Comparison of ENCODE assay signal across 2 cellular contexts in the genomic region with DNA sequence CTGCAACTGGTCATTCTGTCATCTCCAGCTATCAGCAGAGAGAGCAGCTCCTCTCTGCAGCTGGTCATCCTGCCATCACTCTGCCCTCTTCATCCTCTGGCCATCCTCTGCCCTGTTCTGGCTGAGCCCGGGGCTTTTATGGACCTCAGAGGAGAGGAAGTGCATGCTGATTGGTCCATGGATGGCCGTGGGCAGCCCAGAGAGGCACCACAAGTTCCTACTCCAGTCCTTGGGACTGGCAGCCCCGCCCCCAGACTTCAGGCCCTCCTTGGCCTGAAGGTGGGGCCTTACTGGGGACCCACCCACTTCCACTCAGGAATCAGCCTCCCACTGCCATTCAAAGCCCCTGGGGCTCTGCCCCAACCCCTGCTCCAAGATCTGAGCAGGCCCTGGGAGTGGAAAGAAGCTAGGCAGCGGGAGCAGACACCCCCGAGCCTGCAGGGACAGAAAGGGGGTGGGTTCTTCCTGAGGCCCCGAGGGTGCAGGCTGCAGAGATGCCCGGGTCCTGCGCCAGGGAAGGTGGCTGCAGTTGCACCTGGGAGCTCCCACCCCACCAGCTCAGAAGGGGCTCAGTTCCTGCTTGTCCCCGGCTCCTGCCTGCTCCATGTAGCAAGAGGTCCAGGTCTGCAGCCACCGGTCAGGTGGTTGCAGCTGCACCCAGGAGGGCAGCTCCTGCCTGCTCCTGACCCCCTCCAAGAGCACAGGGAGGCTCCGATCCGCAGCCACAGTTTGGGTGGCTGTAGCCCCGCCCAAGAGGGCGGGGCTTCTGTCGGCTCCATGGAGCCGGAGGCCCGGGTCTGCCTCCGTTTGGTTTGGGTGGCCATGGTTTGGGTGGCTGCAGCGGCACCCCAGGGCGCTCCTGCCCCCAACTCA.
TF ChIP-seq lines count a peak whose summit lies in the region.

No MANE protein-coding gene starts in this region.

TF ChIP-seq in GM23338, 12 proteins besides CTCF, POLR2A, EP300 and RAD21:
- TF ChIP-seq, protein P1, sequence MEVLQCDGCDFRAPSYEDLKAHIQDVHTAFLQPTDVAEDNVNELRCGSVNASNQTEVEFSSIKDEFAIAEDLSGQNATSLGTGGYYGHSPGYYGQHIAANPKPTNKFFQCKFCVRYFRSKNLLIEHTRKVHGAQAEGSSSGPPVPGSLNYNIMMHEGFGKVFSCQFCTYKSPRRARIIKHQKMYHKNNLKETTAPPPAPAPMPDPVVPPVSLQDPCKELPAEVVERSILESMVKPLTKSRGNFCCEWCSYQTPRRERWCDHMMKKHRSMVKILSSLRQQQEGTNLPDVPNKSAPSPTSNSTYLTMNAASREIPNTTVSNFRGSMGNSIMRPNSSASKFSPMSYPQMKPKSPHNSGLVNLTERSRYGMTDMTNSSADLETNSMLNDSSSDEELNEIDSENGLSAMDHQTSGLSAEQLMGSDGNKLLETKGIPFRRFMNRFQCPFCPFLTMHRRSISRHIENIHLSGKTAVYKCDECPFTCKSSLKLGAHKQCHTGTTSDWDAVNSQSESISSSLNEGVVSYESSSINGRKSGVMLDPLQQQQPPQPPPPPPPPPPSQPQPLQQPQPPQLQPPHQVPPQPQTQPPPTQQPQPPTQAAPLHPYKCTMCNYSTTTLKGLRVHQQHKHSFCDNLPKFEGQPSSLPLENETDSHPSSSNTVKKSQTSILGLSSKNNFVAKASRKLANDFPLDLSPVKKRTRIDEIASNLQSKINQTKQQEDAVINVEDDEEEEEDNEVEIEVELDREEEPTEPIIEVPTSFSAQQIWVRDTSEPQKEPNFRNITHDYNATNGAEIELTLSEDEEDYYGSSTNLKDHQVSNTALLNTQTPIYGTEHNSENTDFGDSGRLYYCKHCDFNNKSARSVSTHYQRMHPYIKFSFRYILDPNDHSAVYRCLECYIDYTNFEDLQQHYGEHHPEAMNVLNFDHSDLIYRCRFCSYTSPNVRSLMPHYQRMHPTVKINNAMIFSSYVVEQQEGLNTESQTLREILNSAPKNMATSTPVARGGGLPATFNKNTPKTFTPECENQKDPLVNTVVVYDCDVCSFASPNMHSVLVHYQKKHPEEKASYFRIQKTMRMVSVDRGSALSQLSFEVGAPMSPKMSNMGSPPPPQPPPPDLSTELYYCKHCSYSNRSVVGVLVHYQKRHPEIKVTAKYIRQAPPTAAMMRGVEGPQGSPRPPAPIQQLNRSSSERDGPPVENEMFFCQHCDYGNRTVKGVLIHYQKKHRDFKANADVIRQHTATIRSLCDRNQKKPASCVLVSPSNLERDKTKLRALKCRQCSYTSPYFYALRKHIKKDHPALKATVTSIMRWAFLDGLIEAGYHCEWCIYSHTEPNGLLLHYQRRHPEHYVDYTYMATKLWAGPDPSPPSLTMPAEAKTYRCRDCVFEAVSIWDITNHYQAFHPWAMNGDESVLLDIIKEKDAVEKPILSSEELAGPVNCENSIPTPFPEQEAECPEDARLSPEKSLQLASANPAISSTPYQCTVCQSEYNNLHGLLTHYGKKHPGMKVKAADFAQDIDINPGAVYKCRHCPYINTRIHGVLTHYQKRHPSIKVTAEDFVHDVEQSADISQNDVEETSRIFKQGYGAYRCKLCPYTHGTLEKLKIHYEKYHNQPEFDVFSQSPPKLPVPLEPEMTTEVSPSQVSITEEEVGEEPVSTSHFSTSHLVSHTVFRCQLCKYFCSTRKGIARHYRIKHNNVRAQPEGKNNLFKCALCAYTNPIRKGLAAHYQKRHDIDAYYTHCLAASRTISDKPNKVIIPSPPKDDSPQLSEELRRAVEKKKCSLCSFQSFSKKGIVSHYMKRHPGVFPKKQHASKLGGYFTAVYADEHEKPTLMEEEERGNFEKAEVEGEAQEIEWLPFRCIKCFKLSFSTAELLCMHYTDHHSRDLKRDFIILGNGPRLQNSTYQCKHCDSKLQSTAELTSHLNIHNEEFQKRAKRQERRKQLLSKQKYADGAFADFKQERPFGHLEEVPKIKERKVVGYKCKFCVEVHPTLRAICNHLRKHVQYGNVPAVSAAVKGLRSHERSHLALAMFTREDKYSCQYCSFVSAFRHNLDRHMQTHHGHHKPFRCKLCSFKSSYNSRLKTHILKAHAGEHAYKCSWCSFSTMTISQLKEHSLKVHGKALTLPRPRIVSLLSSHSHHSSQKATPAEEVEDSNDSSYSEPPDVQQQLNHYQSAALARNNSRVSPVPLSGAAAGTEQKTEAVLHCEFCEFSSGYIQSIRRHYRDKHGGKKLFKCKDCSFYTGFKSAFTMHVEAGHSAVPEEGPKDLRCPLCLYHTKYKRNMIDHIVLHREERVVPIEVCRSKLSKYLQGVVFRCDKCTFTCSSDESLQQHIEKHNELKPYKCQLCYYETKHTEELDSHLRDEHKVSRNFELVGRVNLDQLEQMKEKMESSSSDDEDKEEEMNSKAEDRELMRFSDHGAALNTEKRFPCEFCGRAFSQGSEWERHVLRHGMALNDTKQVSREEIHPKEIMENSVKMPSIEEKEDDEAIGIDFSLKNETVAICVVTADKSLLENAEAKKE (CRISPR knock-in tag; IDR thresholded peaks at IDR 0.05): no peak
- TF ChIP-seq, protein P2, sequence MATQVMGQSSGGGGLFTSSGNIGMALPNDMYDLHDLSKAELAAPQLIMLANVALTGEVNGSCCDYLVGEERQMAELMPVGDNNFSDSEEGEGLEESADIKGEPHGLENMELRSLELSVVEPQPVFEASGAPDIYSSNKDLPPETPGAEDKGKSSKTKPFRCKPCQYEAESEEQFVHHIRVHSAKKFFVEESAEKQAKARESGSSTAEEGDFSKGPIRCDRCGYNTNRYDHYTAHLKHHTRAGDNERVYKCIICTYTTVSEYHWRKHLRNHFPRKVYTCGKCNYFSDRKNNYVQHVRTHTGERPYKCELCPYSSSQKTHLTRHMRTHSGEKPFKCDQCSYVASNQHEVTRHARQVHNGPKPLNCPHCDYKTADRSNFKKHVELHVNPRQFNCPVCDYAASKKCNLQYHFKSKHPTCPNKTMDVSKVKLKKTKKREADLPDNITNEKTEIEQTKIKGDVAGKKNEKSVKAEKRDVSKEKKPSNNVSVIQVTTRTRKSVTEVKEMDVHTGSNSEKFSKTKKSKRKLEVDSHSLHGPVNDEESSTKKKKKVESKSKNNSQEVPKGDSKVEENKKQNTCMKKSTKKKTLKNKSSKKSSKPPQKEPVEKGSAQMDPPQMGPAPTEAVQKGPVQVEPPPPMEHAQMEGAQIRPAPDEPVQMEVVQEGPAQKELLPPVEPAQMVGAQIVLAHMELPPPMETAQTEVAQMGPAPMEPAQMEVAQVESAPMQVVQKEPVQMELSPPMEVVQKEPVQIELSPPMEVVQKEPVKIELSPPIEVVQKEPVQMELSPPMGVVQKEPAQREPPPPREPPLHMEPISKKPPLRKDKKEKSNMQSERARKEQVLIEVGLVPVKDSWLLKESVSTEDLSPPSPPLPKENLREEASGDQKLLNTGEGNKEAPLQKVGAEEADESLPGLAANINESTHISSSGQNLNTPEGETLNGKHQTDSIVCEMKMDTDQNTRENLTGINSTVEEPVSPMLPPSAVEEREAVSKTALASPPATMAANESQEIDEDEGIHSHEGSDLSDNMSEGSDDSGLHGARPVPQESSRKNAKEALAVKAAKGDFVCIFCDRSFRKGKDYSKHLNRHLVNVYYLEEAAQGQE (IDR thresholded peaks at IDR 0.05; ENCODE audit: unreplicated experiment): no peak
- TF ChIP-seq POLR2AphosphoS5 (IDR thresholded peaks at IDR 0.05; ENCODE audit: low read depth): 0 out of 2 replicates have a peak, but pooled peaks have one; percentile 36
TF ChIP-seq in GM23338: peak in this region for 1.

TF ChIP-seq in H1, 55 proteins besides CTCF, POLR2A, EP300 and RAD21:
- TF ChIP-seq TBP (IDR thresholded peaks at IDR 0.05; ENCODE audit: low read depth, low read length): peak; percentile 93
- TF ChIP-seq FOSL1 (IDR thresholded peaks at IDR 0.05; ENCODE audit: insufficient read depth, low read depth, low read length): no peak
- TF ChIP-seq TAF1 (IDR thresholded peaks at IDR 0.05; ENCODE audit: low read depth, low read length): peak; percentile 51; the same call in 1 of the 2 replicates
- TF ChIP-seq RFX5 (IDR thresholded peaks at IDR 0.05; ENCODE audit: borderline replicate concordance, low read depth, low read length): no peak
- peak; percentile 70 for TF ChIP-seq POLR2AphosphoS5 (IDR thresholded peaks at IDR 0.05; ENCODE audit: low read depth, low read length)
- no peak for TF ChIP-seq KDM5A (IDR thresholded peaks at IDR 0.05; ENCODE audit: low read length)
- TF ChIP-seq SP1 (IDR thresholded peaks at IDR 0.05; ENCODE audit: low read depth, low read length): 0 out of 2 replicates have a peak, but pooled peaks have one; percentile 44
- 0 out of 4 replicates have a peak, but pooled peaks of 1 of the 2 experiments have one; percentile 34 for TF ChIP-seq HDAC2 (IDR thresholded peaks at IDR 0.05; ENCODE audit: borderline replicate concordance in 1 of 2, low read depth in 2 of 2, low read length in 2 of 2)
